8 cellular contexts compared by ENCODE assay signal in the genomic region with DNA sequence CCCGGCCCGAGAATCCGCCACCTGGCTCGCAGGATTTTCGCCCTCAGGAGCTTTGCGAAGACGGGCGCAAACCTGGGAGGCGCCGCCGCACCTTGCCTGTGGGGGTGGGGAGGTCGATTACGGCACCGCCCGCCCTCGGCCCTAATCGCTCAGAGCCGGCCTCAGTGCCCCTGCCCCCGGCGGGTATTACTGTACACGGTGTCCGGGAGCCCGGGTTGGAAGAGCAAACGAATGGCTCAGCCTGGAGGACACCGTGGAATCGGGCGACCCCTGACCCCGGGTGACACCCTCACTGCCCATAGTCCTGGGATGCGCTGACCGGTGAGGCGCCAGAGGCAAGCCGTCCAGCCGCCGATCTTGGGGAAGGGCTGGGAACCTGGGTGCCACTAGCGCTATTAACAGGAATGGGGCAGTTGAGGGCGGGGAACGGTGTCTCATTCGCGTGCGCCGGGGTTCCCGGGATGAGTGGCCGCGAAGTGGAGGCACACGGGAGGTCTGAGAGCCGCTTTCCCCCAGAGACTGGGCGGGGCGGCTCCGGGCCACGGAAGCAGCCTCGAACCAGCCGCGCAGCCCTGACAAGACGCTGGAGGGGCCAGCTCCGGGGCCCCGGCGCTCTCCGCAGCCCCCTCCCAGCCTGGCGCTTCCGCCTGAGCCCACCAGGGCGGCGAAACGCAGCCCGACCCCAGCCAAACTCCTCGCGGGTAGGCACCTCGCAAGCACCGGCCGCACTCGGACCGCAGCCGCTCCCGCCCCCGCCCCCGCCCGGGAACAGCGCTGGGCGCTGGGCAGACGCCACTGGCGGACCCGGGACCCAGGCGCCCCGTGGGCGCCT.
DNase-seq lines count a peak whose midpoint lies in the region; ATAC-seq and TF ChIP-seq lines count a peak whose summit lies in the region.

No MANE protein-coding gene starts in this region.

- H3K36me3 ChIP-seq in ACC112 (ENCODE audit: insufficient read depth, low read length), result no peaks in the 10 kb centered on the region
- H3K36me3 ChIP-seq in GM23248 (ENCODE audit: low read depth), result no peaks in the 10 kb centered on the region
- H3K36me3 ChIP-seq in WERI-Rb-1, result peaks cover 55% of the 10 kb centered on the region
- H3K36me3 ChIP-seq in thymus (ENCODE audit: control insufficient read depth, insufficient read depth), result no peaks in the 10 kb centered on the region

- H3F3A ChIP-seq in GM23248 (ENCODE audit: insufficient read depth), result no peaks in the 10 kb centered on the region

- H3K4me3 ChIP-seq in ACC112 (ENCODE audit: low read depth, low read length), result peak overlapping the region; percentile 71
- H3K4me3 ChIP-seq in GM23248, result no peak overlapping the region
- peak overlapping the region; percentile 85 for H3K4me3 ChIP-seq in WERI-Rb-1 (ENCODE audit: low read depth, low read length)
- H3K4me3 ChIP-seq in thymus (ENCODE audit: low read length), result peak overlapping the region; percentile 44

- peak; percentile 54 for DNase-seq in GM23248
- DNase-seq in WERI-Rb-1, result peak; percentile 55
- DNase-seq in iPS-NIHi11 (ENCODE audit: low spot score), result peak; percentile 61
- no peak for DNase-seq in SKM-1 (lab: John Stamatoyannopoulos, UW; ENCODE audit: unreplicated experiment)

- H3K4me2 ChIP-seq in GM23248 (ENCODE audit: unreplicated experiment), result no peak overlapping the region

- H3K79me2 ChIP-seq in ACC112 (ENCODE audit: control insufficient read depth, insufficient read depth, low read length, unreplicated experiment) (no peaks in the 10 kb centered on the region), GM23248 (ENCODE audit: insufficient read depth) (no peaks in the 10 kb centered on the region)

- TF ChIP-seq CTCF in WERI-Rb-1 (IDR thresholded peaks at IDR 0.05; ENCODE audit: low read depth, low read length), result peak; percentile 22; the same call in 1 of the 2 replicates

- in situ Hi-C loops in GM23248 (cut with MboI), result no loop called here

- no peaks in the 10 kb centered on the region for H3K4me1 ChIP-seq in ACC112 (ENCODE audit: control insufficient read depth, insufficient read depth, low read length, unreplicated experiment)
- no peaks in the 10 kb centered on the region for H3K4me1 ChIP-seq in GM23248 (ENCODE audit: insufficient read depth)
- peaks cover 6% of the 10 kb centered on the region for H3K4me1 ChIP-seq in thymus (ENCODE audit: control insufficient read depth, insufficient read depth, low read length)

- H3K9ac ChIP-seq in GM23248, result no peak overlapping the region

- H4K20me1 ChIP-seq in GM23248 (ENCODE audit: insufficient read depth), result no peaks in the 10 kb centered on the region

- no peak for ATAC-seq in activated CD4-positive, CD25-positive, alpha-beta regulatory T cell treated with anti-CD3 and anti-CD28 coated beads, Interleukin-2, amount 50 U/mL, for 24 hours
- no peak for ATAC-seq in HG03378 (IDR thresholded peaks at IDR 0.05; ENCODE audit: unreplicated experiment)

- peaks cover 70% of the 10 kb centered on the region for H3K27me3 ChIP-seq in ACC112 (ENCODE audit: insufficient read depth, low read length)
- H3K27me3 ChIP-seq in GM23248 (replicated peaks; ENCODE audit: insufficient read depth), result peaks cover 76% of the 10 kb centered on the region
- no peaks in the 10 kb centered on the region for H3K27me3 ChIP-seq in WERI-Rb-1 (ENCODE audit: insufficient read depth, low read depth, severe bottlenecking)
- H3K27me3 ChIP-seq in thymus (ENCODE audit: control insufficient read depth, insufficient read depth), result peaks cover 76% of the 10 kb centered on the region

- no peak overlapping the region for H3K27ac ChIP-seq in ACC112 (ENCODE audit: low read depth, low read length)
- H3K27ac ChIP-seq in GM23248, result no peak overlapping the region
- peak overlapping the region; percentile 97 for H3K27ac ChIP-seq in WERI-Rb-1
- H3K27ac ChIP-seq in thymus (ENCODE audit: low read depth), result no peak overlapping the region

- H3K9me3 ChIP-seq in GM23248 (ENCODE audit: low read depth) (no peaks in the 10 kb centered on the region), WERI-Rb-1 (ENCODE audit: severe bottlenecking) (no peaks in the 10 kb centered on the region), thymus (ENCODE audit: control insufficient read depth) (peaks cover 2% of the 10 kb centered on the region)

- H3K9me2 ChIP-seq in GM23248 (ENCODE audit: insufficient read depth), result no peaks in the 10 kb centered on the region

- WGBS in GM23248 (ENCODE audit: low coverage in 1 of 2, low lambda C conversion rate in 2 of 2, missing lambda C conversion rate in 2 of 2), 2 experiments, result 5% methylated on average over 50 to 61 of the region's 84 CpGs
- 4% methylated on average over 84 of the region's 84 CpGs for WGBS in thymus

- H2AFZ ChIP-seq in ACC112 (ENCODE audit: low read length, unreplicated experiment) (no peak overlapping the region), GM23248 (no peak overlapping the region)
